ENCODE assay signal across 17 cellular contexts in the genomic region with DNA sequence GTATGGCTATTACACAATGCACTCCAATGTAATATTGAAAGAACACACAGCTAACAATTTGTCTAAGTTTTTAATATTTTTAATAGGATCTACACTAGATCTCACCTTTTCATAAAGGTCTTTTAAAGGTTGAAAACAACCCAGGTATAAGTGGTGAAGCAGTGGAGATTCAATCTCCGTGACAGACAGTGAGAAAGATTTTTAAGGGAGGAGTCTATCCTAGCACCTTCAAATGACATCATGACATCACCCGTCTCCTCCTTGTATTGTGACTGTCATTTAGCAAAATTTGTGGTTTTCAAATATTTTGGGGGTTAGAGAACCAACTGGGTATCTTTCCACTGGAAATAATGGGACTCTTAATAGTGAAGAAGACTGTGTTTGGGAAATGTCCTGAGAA.
DNase-seq lines count a peak whose midpoint lies in the region; ATAC-seq and FAIRE-seq lines count a peak whose summit lies in the region.
"Had no signal": no experiment of that assay in that cellular context is flagged by ENCODE, and none has a peak within 500 bp of the region (broad histone marks: within the 10 kb centered on the region; RNA-seq: fewer than 3 reads in every experiment).

No MANE protein-coding gene starts in this region.

- DNase-seq in adipocyte (ENCODE audit: low read depth), result no peak
- no peak for DNase-seq in NCI-H187 (lab: John Stamatoyannopoulos, UW)
- DNase-seq in urothelium cell line (ENCODE audit: low spot score), result no peak
- DNase-seq in AG08395 (ENCODE audit: low spot score), result no peak
- DNase-seq: activated CD4-positive, alpha-beta T cell treated with anti-CD3 and anti-CD28 coated beads for 36 hours; activated naive CD4-positive, alpha-beta T cell; effector memory CD8-positive, alpha-beta T cell; mucosa of descending colon; NCI-H146; retina; uterus had no signal

- peak; percentile 17 for ATAC-seq in GM18870 (IDR thresholded peaks at IDR 0.05; ENCODE audit: unreplicated experiment)
- peak; percentile 42 for ATAC-seq in HG02610 (IDR thresholded peaks at IDR 0.05; ENCODE audit: unreplicated experiment)
- ATAC-seq: activated CD4-positive, alpha-beta T cell treated with anti-CD3 and anti-CD28 coated beads for 36 hours; effector memory CD8-positive, alpha-beta T cell; left lobe of liver; mucosa of descending colon; SK-N-SH treated with all-trans-retinoic acid at 6 μM for 48 hours had no signal

- no peaks in the 10 kb centered on the region for H3K9me3 ChIP-seq in adipocyte (ENCODE audit: control insufficient read depth, low read length)
- H3K9me3 ChIP-seq: mucosa of descending colon, uterus had no signal

- no peak for FAIRE-seq in urothelium cell line (lab: Jason Lieb, UNC)
- FAIRE-seq: HTR-8/SVneo had no signal

- no peaks in the 10 kb centered on the region for H3K27me3 ChIP-seq in adipocyte (replicated peaks; ENCODE audit: control insufficient read depth, insufficient read depth, low read length)
- H3K27me3 ChIP-seq: uterus had no signal

- peaks cover 32% of the 10 kb centered on the region for H3K4me1 Mint-ChIP-seq in stimulated activated naive CD8-positive, alpha-beta T cell treated with anti-CD3 and anti-CD28 coated beads, Interleukin-15, Interleukin-2, amounts not matched to agents 100 ng/mL and 50 ng/mL, for 24 hours (ENCODE audit: low read depth)

- peaks cover 19% of the 10 kb centered on the region for H3K4me1 ChIP-seq in adipocyte (ENCODE audit: control insufficient read depth, insufficient read depth, low read length)
- H3K4me1 ChIP-seq: uterus had no signal

- no peak overlapping the region for H3K4me3 Mint-ChIP-seq in stimulated activated naive CD8-positive, alpha-beta T cell treated with anti-CD3 and anti-CD28 coated beads, Interleukin-15, Interleukin-2, amounts not matched to agents 100 ng/mL and 50 ng/mL, for 24 hours
- H3K4me3 Mint-ChIP-seq: activated CD4-positive, alpha-beta T cell treated with anti-CD3 and anti-CD28 coated beads for 36 hours; effector memory CD8-positive, alpha-beta T cell had no signal

- H3K9ac ChIP-seq in adipocyte (ENCODE audit: low read length), result peak overlapping the region; percentile 62

- H3K9me3 Mint-ChIP-seq in stimulated activated naive CD8-positive, alpha-beta T cell treated with anti-CD3 and anti-CD28 coated beads, Interleukin-15, Interleukin-2, amounts not matched to agents 100 ng/mL and 50 ng/mL, for 24 hours, result no peaks in the 10 kb centered on the region
- H3K9me3 Mint-ChIP-seq: effector memory CD8-positive, alpha-beta T cell had no signal

- peaks cover 10% of the 10 kb centered on the region for H3K27me3 Mint-ChIP-seq in stimulated activated naive CD8-positive, alpha-beta T cell treated with anti-CD3 and anti-CD28 coated beads, Interleukin-15, Interleukin-2, amounts not matched to agents 100 ng/mL and 50 ng/mL, for 24 hours

- peak overlapping the region; percentile 65 for H3K27ac Mint-ChIP-seq in stimulated activated naive CD8-positive, alpha-beta T cell treated with anti-CD3 and anti-CD28 coated beads, Interleukin-15, Interleukin-2, amounts not matched to agents 100 ng/mL and 50 ng/mL, for 24 hours
- H3K27ac Mint-ChIP-seq: activated CD4-positive, alpha-beta T cell treated with anti-CD3 and anti-CD28 coated beads for 36 hours; effector memory CD8-positive, alpha-beta T cell had no signal

- no peak overlapping the region for H3K4me3 ChIP-seq in adipocyte (ENCODE audit: low read length)
- H3K4me3 ChIP-seq: mucosa of descending colon, uterus had no signal

- H3K36me3 ChIP-seq in adipocyte (ENCODE audit: control insufficient read depth, insufficient read depth, low read length, severe bottlenecking), result no peaks in the 10 kb centered on the region
- H3K36me3 ChIP-seq: uterus had no signal

- H3K36me3 Mint-ChIP-seq in stimulated activated naive CD8-positive, alpha-beta T cell treated with anti-CD3 and anti-CD28 coated beads, Interleukin-15, Interleukin-2, amounts not matched to agents 100 ng/mL and 50 ng/mL, for 24 hours (ENCODE audit: low read depth), result no peaks in the 10 kb centered on the region
